8 cellular contexts compared by ENCODE assay signal in genomic region chr1:155140630-155140953, GRCh38. TPM values are rescaled to one million over a fixed set of nuclear protein-coding genes. Genes with fewer than 3 reads are reported as not detected.
DNase-seq lines count a peak whose midpoint lies in the region; ATAC-seq and TF ChIP-seq lines count a peak whose summit lies in the region.

No MANE protein-coding gene starts in this region.

- WGBS in hepatocyte (ENCODE audit: low lambda C conversion rate, missing lambda C conversion rate), result 7% methylated on average over 11 of the region's 11 CpGs
- WGBS in spleen, 5 donors, result 5 to 11% (median 6%) methylated on average over 11 of the region's 11 CpGs

- no peaks in the 10 kb centered on the region for H3K27me3 ChIP-seq in hepatocyte
- H3K27me3 ChIP-seq in spleen (replicated peaks in 1 of 7), result no peaks in the 10 kb centered on the region

- H3K9me3 ChIP-seq in HEK293 (ENCODE audit: control insufficient read depth, insufficient read depth, low read depth, low read length) (no peaks in the 10 kb centered on the region), hepatocyte (ENCODE audit: low read depth) (no peaks in the 10 kb centered on the region), spleen (no peaks in the 10 kb centered on the region)

- H3K4me2 ChIP-seq in hepatocyte, result peak overlapping the region; percentile 95

- H3K79me2 ChIP-seq in hepatocyte, result peaks cover 27% of the 10 kb centered on the region

- intact Hi-C loops in spleen (cut with DNase I; ENCODE audit: low total_unique reads), result no loop called here

- peak overlapping the region; percentile 95 for H3K27ac Mint-ChIP-seq in activated CD4-positive, alpha-beta memory T cell treated with anti-CD3 and anti-CD28 coated beads, Interleukin-2, amount 10 ng/mL, durations not matched to agents 7 days and 5 days

- no peak for TF ChIP-seq POLR2A in spleen (IDR thresholded peaks at IDR 0.05)

- no peak for DNase-seq in activated CD4-positive, alpha-beta memory T cell treated with anti-CD3 and anti-CD28 coated beads, Interleukin-2, amount 10 ng/mL, durations not matched to agents 7 days and 5 days
- no peak for DNase-seq in hepatocyte (ENCODE audit: low spot score)
- DNase-seq in spleen, result no peak
- no peak for DNase-seq in effector CD8-positive, alpha-beta T cell (lab: John Stamatoyannopoulos, UW)
- no peak for DNase-seq in NCI-H1048 (lab: John Stamatoyannopoulos, UW)
- no peak for DNase-seq in SIG-M5 treated with dmso at 0.1 percent for 504 hours (lab: John Stamatoyannopoulos, UW; ENCODE audit: unreplicated experiment)

- POLR2A ChIA-PET in HEK293 (lab: Yijun Ruan, JAX), result interaction anchor here (1.0 to 1.5 kb wide), 4 partner anchors 12 to 55 kb away, joined by 3 to 5 read pairs (median 4); no protein-coding TSS in a partner anchor
- POLR2A ChIA-PET in activated CD4-positive, alpha-beta memory T cell treated with anti-CD3 and anti-CD28 coated beads, Interleukin-2, amount 10 ng/mL, durations not matched to agents 7 days and 5 days (lab: Charles Lee), result interaction anchor here (0.6 to 1.3 kb wide), 2 partner anchors 32 to 532 kb away, joined by 3 to 6 read pairs; partner anchors contain the start of gene KRTCAP2

- CTCF ChIA-PET in HEK293 (lab: Yijun Ruan, JAX), result interaction anchor here (1.0 to 1.1 kb wide), 3 partner anchors 31 to 54 kb away, joined by 3 read pairs; partner anchors contain the start of gene KRTCAP2
- CTCF ChIA-PET in activated CD4-positive, alpha-beta memory T cell treated with anti-CD3 and anti-CD28 coated beads, Interleukin-2, amount 10 ng/mL, durations not matched to agents 7 days and 5 days (lab: Charles Lee), result interaction anchor here (0.5 to 0.6 kb wide), 2 partner anchors 30 to 32 kb away, joined by 4 read pairs; partner anchors contain the start of gene KRTCAP2

- peaks cover 38% of the 10 kb centered on the region for H3K36me3 Mint-ChIP-seq in activated CD4-positive, alpha-beta memory T cell treated with anti-CD3 and anti-CD28 coated beads, Interleukin-2, amount 10 ng/mL, durations not matched to agents 7 days and 5 days (ENCODE audit: low read depth)

- no peaks in the 10 kb centered on the region for H3K4me1 ChIP-seq in HEK293 (ENCODE audit: control insufficient read depth, insufficient read depth, low read length)
- peaks cover 18% of the 10 kb centered on the region for H3K4me1 ChIP-seq in hepatocyte (ENCODE audit: insufficient read depth)
- H3K4me1 ChIP-seq in spleen, result peaks cover 25 to 44% (median 36%) of the 10 kb centered on the region in 6 donors

- peaks cover 15% of the 10 kb centered on the region for H3K27me3 Mint-ChIP-seq in activated CD4-positive, alpha-beta memory T cell treated with anti-CD3 and anti-CD28 coated beads, Interleukin-2, amount 10 ng/mL, durations not matched to agents 7 days and 5 days

- H3K4me1 Mint-ChIP-seq in activated CD4-positive, alpha-beta memory T cell treated with anti-CD3 and anti-CD28 coated beads, Interleukin-2, amount 10 ng/mL, durations not matched to agents 7 days and 5 days, result peaks cover 38% of the 10 kb centered on the region

- H3K36me3 ChIP-seq in HEK293 (ENCODE audit: control insufficient read depth in 2 of 2, insufficient read depth in 1 of 2, low read length in 2 of 2) (peaks cover 0 to 19% of the 10 kb centered on the region in 2 experiments; a peak in 2 of 3 replicates), hepatocyte (replicated peaks; ENCODE audit: insufficient read depth, low read depth) (no peaks in the 10 kb centered on the region), spleen (peaks cover 0 to 20% (median 0%) of the 10 kb centered on the region in 6 donors)

- H3K9me2 ChIP-seq in hepatocyte (replicated peaks; ENCODE audit: insufficient read depth), result no peaks in the 10 kb centered on the region

- H3K4me3 ChIP-seq in HEK293 (ENCODE audit: low read depth, low read length) (peak overlapping the region; percentile 79), hepatocyte (peak overlapping the region; percentile 87), spleen (peak overlapping the region; percentile 55 to 92 (median 76))

- no peak for ATAC-seq in HG02970 (IDR thresholded peaks at IDR 0.05; ENCODE audit: low FRiP score, unreplicated experiment)

- no peaks in the 10 kb centered on the region for H4K20me1 ChIP-seq in hepatocyte (ENCODE audit: insufficient read depth, poor library complexity, severe bottlenecking)

- TF ChIP-seq CTCF in HEK293 (tag by site-specific recombination; IDR thresholded peaks at IDR 0.05) (no peak), hepatocyte (IDR thresholded peaks at IDR 0.05; ENCODE audit: poor library complexity) (no peak), spleen (IDR thresholded peaks at IDR 0.05 in 8 of 11, conservative IDR thresholded peaks at IDR 0.05 in 3 of 11) (no peak)

- H3K4me3 Mint-ChIP-seq in activated CD4-positive, alpha-beta memory T cell treated with anti-CD3 and anti-CD28 coated beads, Interleukin-2, amount 10 ng/mL, durations not matched to agents 7 days and 5 days, result peak overlapping the region; percentile 99

- peak overlapping the region; percentile 97 for H2AFZ ChIP-seq in hepatocyte

- peak overlapping the region; percentile 60; the same call in 1 of the 2 replicates for H3K27ac ChIP-seq in HEK293 (ENCODE audit: extremely low read depth, low read depth, low read length)
- no peak overlapping the region for H3K27ac ChIP-seq in hepatocyte
- peak overlapping the region; percentile 76 to 98 (median 94) for H3K27ac ChIP-seq in spleen

- no peaks in the 10 kb centered on the region for H3K9me3 Mint-ChIP-seq in activated CD4-positive, alpha-beta memory T cell treated with anti-CD3 and anti-CD28 coated beads, Interleukin-2, amount 10 ng/mL, durations not matched to agents 7 days and 5 days

TF ChIP-seq in HEK293, 187 proteins besides CTCF, POLR2A, EP300 and RAD21 (continues in another document):
- 0 out of 2 replicates have a peak, but pooled peaks have one; percentile 60 for TF ChIP-seq ZNF362 (tag by site-specific recombination; IDR thresholded peaks at IDR 0.05)
- TF ChIP-seq ZNF623 (tag by site-specific recombination; IDR thresholded peaks at IDR 0.05), result no peak

RNA-seq across cellular contexts. Expression of gene DPM3, which starts 0.3 kb away (rescaled TPM):
- total RNA-seq in activated CD4-positive, alpha-beta memory T cell treated with anti-CD3 and anti-CD28 coated beads, Interleukin-2, amount 10 ng/mL, durations not matched to agents 7 days and 5 days, result 10 to 100 TPM; 80.2 to 80.6 TPM
- total RNA-seq in hepatocyte (94.2 and 121 TPM in 2 replicates), spleen (10 to 100 TPM; 25.0 to 62.4 (median 49.9) TPM)
- polyA plus RNA-seq in hepatocyte (84.1 and 96.3 TPM in 2 replicates), spleen (100 to 1,000 TPM; 205 to 262 (median 229) TPM)

RNA-seq across cellular contexts. Expression of gene SLC50A1, which starts 4.9 kb away (rescaled TPM):
- total RNA-seq in activated CD4-positive, alpha-beta memory T cell treated with anti-CD3 and anti-CD28 coated beads, Interleukin-2, amount 10 ng/mL, durations not matched to agents 7 days and 5 days, result 10 to 100 TPM; 50.4 to 52.6 TPM
- total RNA-seq in hepatocyte (75.3 and 88.6 TPM in 2 replicates), spleen (10 to 100 TPM; 28.4 to 41.4 (median 38.2) TPM)
- polyA plus RNA-seq in hepatocyte (111 and 115 TPM in 2 replicates), spleen (10 to 100 TPM; 60.1 to 73.8 (median 72.5) TPM)

RNA-seq across cellular contexts. Expression of gene EFNA1, which starts 12.9 kb away (rescaled TPM):
- not detected for total RNA-seq in activated CD4-positive, alpha-beta memory T cell treated with anti-CD3 and anti-CD28 coated beads, Interleukin-2, amount 10 ng/mL, durations not matched to agents 7 days and 5 days
- total RNA-seq in hepatocyte (78.7 and 94.8 TPM in 2 replicates), spleen (10 to 100 TPM in 5 of 7 donors, 1 to 10 TPM in 2; 8.0 to 19.4 (median 10.3) TPM)
- polyA plus RNA-seq in hepatocyte (137 and 172 TPM in 2 replicates), spleen (1 to 10 TPM; 3.7 to 8.0 (median 7.8) TPM)

RNA-seq across cellular contexts. Expression of gene KRTCAP2, which starts 32.5 kb away (rescaled TPM):
- total RNA-seq in activated CD4-positive, alpha-beta memory T cell treated with anti-CD3 and anti-CD28 coated beads, Interleukin-2, amount 10 ng/mL, durations not matched to agents 7 days and 5 days, result 100 to 1,000 TPM; 203 to 224 TPM
- total RNA-seq in hepatocyte (191 and 209 TPM in 2 replicates), spleen (100 to 1,000 TPM; 113 to 154 (median 136) TPM)
- polyA plus RNA-seq in hepatocyte (440 and 454 TPM in 2 replicates), spleen (100 to 1,000 TPM; 193 to 203 (median 200) TPM)

RNA-seq across cellular contexts. Expression of gene TRIM46, which starts 33.1 kb away (rescaled TPM):
- total RNA-seq in activated CD4-positive, alpha-beta memory T cell treated with anti-CD3 and anti-CD28 coated beads, Interleukin-2, amount 10 ng/mL, durations not matched to agents 7 days and 5 days, result 10 to 100 TPM; 17.8 to 18.3 TPM
- 1.1 and 1.2 TPM in 2 replicates for total RNA-seq in hepatocyte
- 1.9 and 2.1 TPM in 2 replicates for polyA plus RNA-seq in hepatocyte
- 1 to 10 TPM in 6 of 7 donors, under 1 TPM in 1; 0.83 to 3.6 (median 1.6) TPM for total RNA-seq in spleen
- polyA plus RNA-seq in spleen, result under 1 TPM; 0.35 to 0.77 (median 0.46) TPM

Comparison
In these comparisons a context has a peak if more than half of its experiments do, and no peak if none do; other contexts are left out.
1. RNA of gene EFNA1, which starts 12.9 kb away (total RNA-seq): 78.7 to 94.8 TPM in hepatocyte and 8.0 to 19.4 TPM in spleen; not detected in activated CD4-positive, alpha-beta memory T cell treated with anti-CD3 and anti-CD28 coated beads, Interleukin-2, amount 10 ng/mL, durations not matched to agents 7 days and 5 days; every median in the first group is over 4 times any median in the second.
2. Peak in every context shown above with its lines, with median percentiles within 50 percentile points of each other: H3K4me3 ChIP-seq.